11 cellular contexts compared by ENCODE assay signal in the genomic region with DNA sequence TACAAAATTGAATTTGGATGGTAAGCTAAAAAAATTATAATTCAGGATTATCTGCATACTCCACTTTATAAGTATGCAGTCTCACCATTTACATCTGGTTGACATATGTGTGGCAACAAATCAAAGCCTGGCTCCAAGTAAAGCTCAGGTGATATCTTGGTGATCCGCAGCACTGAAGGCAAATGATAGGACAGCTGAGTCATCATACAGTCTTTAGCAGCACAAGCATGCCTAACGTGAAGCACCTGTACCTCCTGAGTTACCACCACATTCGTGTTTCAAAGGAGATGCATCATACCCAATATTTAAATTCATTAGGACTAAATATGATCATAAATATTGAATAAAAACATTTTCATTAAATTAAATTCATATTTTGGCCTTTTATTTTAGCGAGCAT. TPM values are rescaled to one million over a fixed set of nuclear protein-coding genes. Genes with fewer than 3 reads are reported as not detected.
"Had no signal": no experiment of that assay in that cellular context is flagged by ENCODE, and none has a peak within 500 bp of the region (broad histone marks: within the 10 kb centered on the region; RNA-seq: fewer than 3 reads in every experiment).

No MANE protein-coding gene starts in this region.

- H3K4me3 ChIP-seq: GM23248, HAP-1 had no signal

- H3K4me3 Mint-ChIP-seq: HFFc6, IgD-negative memory B cell had no signal

- H3K36me3 ChIP-seq: HAP-1 had no signal

- H3K27ac Mint-ChIP-seq: HFFc6, IgD-negative memory B cell had no signal

- H3K9me3 ChIP-seq: HAP-1 had no signal

- DNase-seq: GM23248, GOT3, H7, HFFc6, KG1 had no signal

- H3K4me1 ChIP-seq: HAP-1 had no signal

- ATAC-seq: HCT116 had no signal

- H3K9ac ChIP-seq: GM23248 had no signal

- H3K9me3 Mint-ChIP-seq: HFFc6 had no signal

- H2AFZ ChIP-seq: GM23248 had no signal

- FAIRE-seq: HTR-8/SVneo had no signal

- H3K27ac ChIP-seq: GM23248 had no signal

RNA-seq across cellular contexts. Expression of gene STX11, which starts 11.8 kb away (rescaled TPM):
- total RNA-seq: H4, H7, HT-29 had no signal
